ENCODE assay signal across 1 cellular context in genomic region chr5:132411382-132411925, GRCh38.
TF ChIP-seq lines count a peak whose summit lies in the region.

No MANE protein-coding gene starts in this region.

TF ChIP-seq in IMR-90, 13 proteins besides CTCF, POLR2A, EP300 and RAD21 (continued from another document):
- TF ChIP-seq ELK1 (IDR thresholded peaks at IDR 0.05; ENCODE audit: borderline replicate concordance, low read depth, low read length) = no peak
- TF ChIP-seq SMC3 (IDR thresholded peaks at IDR 0.05; ENCODE audit: low read depth, low read length) = no peak
- TF ChIP-seq USF2 (IDR thresholded peaks at IDR 0.05; ENCODE audit: low read depth, low read length) = no peak
- TF ChIP-seq CEBPB (IDR thresholded peaks at IDR 0.05; ENCODE audit: low read depth, low read length) = no peak
TF ChIP-seq in IMR-90: peak in this region for 0.
